24 cellular contexts compared by ENCODE assay signal in the genomic region with DNA sequence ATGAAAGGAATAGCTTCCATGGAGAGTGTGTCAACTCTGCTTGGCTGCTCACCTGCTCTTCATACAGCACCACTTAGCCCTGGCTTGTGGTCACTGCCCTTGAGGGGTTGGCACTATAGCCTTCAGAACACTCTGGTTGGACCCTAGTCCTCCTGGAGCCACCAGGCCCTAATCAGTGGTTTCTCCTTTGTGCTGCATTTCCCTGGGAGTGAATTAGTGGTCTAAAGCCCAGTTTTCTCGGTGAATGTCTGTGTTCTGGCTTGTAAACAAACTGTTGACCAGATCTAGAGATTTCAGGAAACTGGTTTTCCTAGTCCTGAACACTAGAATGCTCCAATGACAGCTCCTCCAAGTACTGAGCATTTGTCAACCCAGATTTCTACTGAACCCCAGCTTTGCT. TPM values are rescaled to one million over a fixed set of nuclear protein-coding genes. Genes with fewer than 3 reads are reported as not detected.
DNase-seq lines count a peak whose midpoint lies in the region; ATAC-seq and TF ChIP-seq lines count a peak whose summit lies in the region.
"Had no signal": no experiment of that assay in that cellular context is flagged by ENCODE, and none has a peak within 500 bp of the region (broad histone marks: within the 10 kb centered on the region; RNA-seq: fewer than 3 reads in every experiment).

No MANE protein-coding gene starts in this region.

- H3K4me3 Mint-ChIP-seq in Caco-2 (ENCODE audit: unreplicated experiment): no peak overlapping the region
- H3K4me3 Mint-ChIP-seq: activated T-cell treated with anti-CD3 and anti-CD28 coated beads, Interleukin-2, amount 50 U/mL, for 4 hours; brain; CD14-positive monocyte; memory B cell; naive B cell had no signal

- peaks cover 19% of the 10 kb centered on the region for H3K9me3 Mint-ChIP-seq in Caco-2 (ENCODE audit: unreplicated experiment)

- H3K4me3 ChIP-seq in Caco-2 (ENCODE audit: low read depth, low read length) (no peak overlapping the region), HUES48 (ENCODE audit: low read depth, low read length) (no peak overlapping the region), neutrophil (ENCODE audit: low read depth in 1 of 2, low read length in 1 of 2) (no peak overlapping the region), psoas muscle (no peak overlapping the region), gastrocnemius medialis (no peak overlapping the region)
- H3K4me3 ChIP-seq: adrenal gland, esophagus muscularis mucosa, K562, thoracic aorta had no signal

- H3K27ac Mint-ChIP-seq in Caco-2 (ENCODE audit: unreplicated experiment): peak overlapping the region; percentile 23
- H3K27ac Mint-ChIP-seq: brain, memory B cell, naive B cell had no signal

- H3K27me3 ChIP-seq in Caco-2 (replicated peaks; ENCODE audit: control insufficient read depth, insufficient read depth, low read length) (no peaks in the 10 kb centered on the region), HUES48 (ENCODE audit: control insufficient read depth, insufficient read depth, low read length) (no peaks in the 10 kb centered on the region), neutrophil (no peaks in the 10 kb centered on the region), psoas muscle (ENCODE audit: insufficient read depth in 3 of 3, low read length in 2 of 3) (no peaks in the 10 kb centered on the region), gastrocnemius medialis (no peaks in the 10 kb centered on the region)
- H3K27me3 ChIP-seq: adrenal gland had no signal

- DNase-seq in Caco-2: no peak
- DNase-seq in epithelial cell of prostate (ENCODE audit: low read depth, low spot score): no peak
- DNase-seq in hypothalamus (lab: John Stamatoyannopoulos, UW): no peak
- DNase-seq in psoas muscle: no peak
- no peak for DNase-seq in gastrocnemius medialis
- DNase-seq in SHP77 (lab: John Stamatoyannopoulos, UW): no peak
- DNase-seq: activated CD8-positive, alpha-beta memory T cell treated with anti-CD3 and anti-CD28 coated beads for 24 hours; activated T-cell treated with anti-CD3 and anti-CD28 coated beads, Interleukin-2, amount 50 U/mL, for 4 hours; adrenal gland; effector CD8-positive, alpha-beta T cell; naive B cell; NCI-H1417 treated with DMSO at 0.1 percent for 48 hours; occipital lobe; stimulated activated CD4-positive, alpha-beta T cell treated with anti-CD3 and anti-CD28 coated beads, Interleukin-12 subunit alpha, Interleukin-12 subunit beta, amount 100 ng/mL, for 4 hours; stimulated activated CD4-positive, alpha-beta T cell treated with anti-CD3 and anti-CD28 coated beads, Interleukin-4, amount 100 ng/mL, for 24 hours; stimulated activated naive CD4-positive, alpha-beta T cell treated with Interleukin-2 at 50 U/mL for 16 hours had no signal

- WGBS in psoas muscle, 3 donors: 55 to 73% (median 59%) methylated on average over 1 of the region's 1 CpG

- H3K36me3 Mint-ChIP-seq in Caco-2 (ENCODE audit: insufficient read depth, unreplicated experiment): no peaks in the 10 kb centered on the region
- H3K36me3 Mint-ChIP-seq: brain, CD14-positive monocyte had no signal

- intact Hi-C loops in Caco-2 (cut with micrococcal nuclease; ENCODE audit: unreplicated experiment) (no loop called here), psoas muscle (cut with DNase I) (no loop called here), gastrocnemius medialis (cut with DNase I; ENCODE audit: low total_unique reads) (no loop called here)

- ATAC-seq in psoas muscle (no peak), gastrocnemius medialis (no peak)
- ATAC-seq: activated T-cell treated with anti-CD3 and anti-CD28 coated beads, Interleukin-2, amount 50 U/mL, for 4 hours; K562 had no signal

- no peak overlapping the region for H3K9ac ChIP-seq in HUES48 (ENCODE audit: low read depth, low read length)

- TF ChIP-seq CTCF in Caco-2 (IDR thresholded peaks at IDR 0.05; ENCODE audit: insufficient read depth in 1 of 2, low read depth in 1 of 2, low read length in 1 of 2, severe bottlenecking in 1 of 2, unreplicated experiment in 1 of 2) (no peak), neutrophil (IDR thresholded peaks at IDR 0.05) (no peak), psoas muscle (IDR thresholded peaks at IDR 0.05) (no peak), gastrocnemius medialis (IDR thresholded peaks at IDR 0.05 in 4 of 5, conservative IDR thresholded peaks at IDR 0.05 in 1 of 5) (no peak)

- BruUV-seq in Caco-2 (replicated peaks; lab: Mats Ljungman, UMichigan): no TSS peak

- H3K4me1 ChIP-seq in Caco-2 (0 out of 2 replicates have a peak, but pooled peaks cover 5% of the 10 kb centered on the region), HUES48 (ENCODE audit: control insufficient read depth, insufficient read depth, low read length) (peaks cover 37% of the 10 kb centered on the region), neutrophil (ENCODE audit: control insufficient read depth in 1 of 2, insufficient read depth in 1 of 2, low read depth in 1 of 2, low read length in 1 of 2) (peaks cover 30 to 32% of the 10 kb centered on the region in 2 experiments), psoas muscle (no peaks in the 10 kb centered on the region), gastrocnemius medialis (no peaks in the 10 kb centered on the region)
- H3K4me1 ChIP-seq: adrenal gland had no signal

- POLR2A ChIA-PET in Caco-2 (lab: Charles Lee): no interaction called here

- H3K36me3 ChIP-seq in Caco-2 (ENCODE audit: control insufficient read depth, insufficient read depth, low read length): no peaks in the 10 kb centered on the region
- no peaks in the 10 kb centered on the region for H3K36me3 ChIP-seq in HUES48 (ENCODE audit: control insufficient read depth, insufficient read depth, low read length)
- H3K36me3 ChIP-seq in neutrophil: no peaks in the 10 kb centered on the region
- no peaks in the 10 kb centered on the region for H3K36me3 ChIP-seq in psoas muscle (ENCODE audit: insufficient read depth in 1 of 2, low read depth in 1 of 2)
- H3K36me3 ChIP-seq in gastrocnemius medialis: no peaks in the 10 kb centered on the region
- H3K36me3 ChIP-seq: adrenal gland, esophagus muscularis mucosa, thoracic aorta had no signal

- no peaks in the 10 kb centered on the region for H3K27me3 Mint-ChIP-seq in Caco-2 (ENCODE audit: insufficient read depth, unreplicated experiment)
- H3K27me3 Mint-ChIP-seq: memory B cell had no signal

- H3K9me3 ChIP-seq in Caco-2: no peaks in the 10 kb centered on the region; the same call in 1 of the 2 replicates
- H3K9me3 ChIP-seq in HUES48 (ENCODE audit: control insufficient read depth, insufficient read depth, low read length): no peaks in the 10 kb centered on the region
- H3K9me3 ChIP-seq in neutrophil: no peaks in the 10 kb centered on the region
- no peaks in the 10 kb centered on the region for H3K9me3 ChIP-seq in psoas muscle
- H3K9me3 ChIP-seq in gastrocnemius medialis: no peaks in the 10 kb centered on the region
- H3K9me3 ChIP-seq: adrenal gland, esophagus muscularis mucosa, thoracic aorta had no signal

- in situ Hi-C loops in gastrocnemius medialis (cut with MboI; ENCODE audit: low sequenced_read_pairs in 4 of 4): no loop called here

- no peak for TF ChIP-seq POLR2A in gastrocnemius medialis (IDR thresholded peaks at IDR 0.05)

- peaks cover 14% of the 10 kb centered on the region for H3K4me1 Mint-ChIP-seq in Caco-2 (ENCODE audit: low read depth, unreplicated experiment)
- H3K4me1 Mint-ChIP-seq: brain had no signal

- H3K27ac ChIP-seq in HUES48 (ENCODE audit: low read depth, low read length) (peak overlapping the region; percentile 21), epithelial cell of prostate (peak overlapping the region; percentile 77), neutrophil (peak overlapping the region; percentile 50), psoas muscle (no peak overlapping the region), gastrocnemius medialis (no peak overlapping the region)
- H3K27ac ChIP-seq: adrenal gland, esophagus muscularis mucosa, thoracic aorta had no signal

- CTCF ChIA-PET in Caco-2 (lab: Charles Lee): no interaction called here

RNA-seq across cellular contexts. Expression of a gene that starts 28.6 kb away (rescaled TPM):
- total RNA-seq in Caco-2 (2022) (2.6 and 4.6 TPM in 2 replicates), psoas muscle (under 1 TPM; 0.40 to 0.98 (median 0.67) TPM), gastrocnemius medialis (1 to 10 TPM in 2 of 4 donors, under 1 TPM in 2; 0.15 to 2.0 (median 0.70) TPM)
- polyA plus RNA-seq in psoas muscle: under 1 TPM; 0.06 to 0.14 (median 0.10) TPM

Comparison
In these comparisons a context has a peak if more than half of its experiments do, and no peak if none do; other contexts are left out.
1. H3K27ac ChIP-seq: peak in HUES48 (single experiment), epithelial cell of prostate (single experiment) and neutrophil (single experiment); none in psoas muscle (single experiment) and gastrocnemius medialis (0 of 4).